8 cellular contexts compared by ENCODE assay signal in the genomic region with DNA sequence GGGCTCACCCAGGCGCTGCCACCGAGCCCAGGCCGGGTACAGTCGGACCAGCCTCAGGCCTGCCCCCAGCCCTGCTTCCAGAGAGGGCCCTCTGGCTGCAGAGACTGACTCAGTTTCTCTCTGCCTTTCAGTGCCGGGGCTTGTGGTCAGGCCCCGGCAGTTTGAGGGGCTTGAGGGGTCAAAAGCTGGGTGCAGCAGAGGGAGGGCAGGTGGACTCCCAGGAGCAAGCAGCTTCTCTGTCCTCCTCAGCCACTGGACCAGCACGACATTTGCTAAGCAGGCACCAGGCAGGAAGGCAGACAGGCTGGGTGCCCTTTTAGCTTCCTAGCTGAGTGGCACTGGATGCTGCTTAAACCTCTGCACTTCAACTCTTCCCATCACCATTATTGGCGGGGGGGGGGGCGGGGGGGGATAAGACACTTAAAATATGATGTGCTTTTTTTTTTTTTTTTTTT.
A peak's percentile ranks its signal among the peaks of the same experiment; 100 is the strongest.
DNase-seq lines count a peak whose midpoint lies in the region; TF ChIP-seq lines count a peak whose summit lies in the region.
"Had no signal": no experiment of that assay in that cellular context is flagged by ENCODE, and none has a peak within 500 bp of the region (broad histone marks: within the 10 kb centered on the region; RNA-seq: fewer than 3 reads in every experiment).

No MANE protein-coding gene starts in this region.

- TF ChIP-seq CTCF in GM12864 (IDR thresholded peaks at IDR 0.05; ENCODE audit: low read depth, low read length, missing control alignments): no peak
- TF ChIP-seq CTCF in fibroblast of the aortic adventitia (IDR thresholded peaks at IDR 0.05; ENCODE audit: insufficient read depth, low read length): no peak

- H3K4me1 ChIP-seq in SJSA1 (replicated peaks) (peaks cover 20% of the 10 kb centered on the region), skeletal muscle tissue (ENCODE audit: control insufficient read depth in 3 of 3, insufficient read depth in 3 of 3, low read length in 3 of 3) (peaks cover 54 to 74% (median 60%) of the 10 kb centered on the region in 3 donors)

- H3K9me3 ChIP-seq in SJSA1 (replicated peaks): no peaks in the 10 kb centered on the region
- H3K9me3 ChIP-seq in skeletal muscle tissue (ENCODE audit: control insufficient read depth in 3 of 3, low read length in 3 of 3): no peaks in the 10 kb centered on the region

- H3K4me3 ChIP-seq in GM12864 (ENCODE audit: low read depth, low read length) (peak overlapping the region; percentile 65), SJSA1 (peak overlapping the region; percentile 48), fibroblast of the aortic adventitia (ENCODE audit: low read depth, low read length) (peak overlapping the region; percentile 78), skeletal muscle tissue (ENCODE audit: low read length in 3 of 3) (peak overlapping the region; percentile 48 to 65 (median 63))

- DNase-seq in GM12864 (ENCODE audit: low read depth) (no peak), SJSA1 (ENCODE audit: low read depth in 1 of 2, low spot score in 2 of 2) (no peak), fibroblast of the aortic adventitia (ENCODE audit: low read depth) (no peak), amygdala (lab: John Stamatoyannopoulos, UW) (no peak), posterior cingulate gyrus (no peak), globus pallidus (ENCODE audit: low spot score) (no peak)
- DNase-seq: MM.1S had no signal

- intact Hi-C loops in posterior cingulate gyrus (cut with DNase I): no loop called here

- H3K36me3 ChIP-seq in SJSA1 (peaks cover 38% of the 10 kb centered on the region), skeletal muscle tissue (ENCODE audit: control insufficient read depth in 3 of 3, insufficient read depth in 3 of 3, low read length in 3 of 3) (peaks cover 15 to 23% (median 19%) of the 10 kb centered on the region in 3 donors)

- H3K27ac ChIP-seq in SJSA1 (peak overlapping the region; percentile 82), skeletal muscle tissue (ENCODE audit: low read depth, low read length) (peak overlapping the region; percentile 92)

- H3K27me3 ChIP-seq in SJSA1 (replicated peaks) (no peaks in the 10 kb centered on the region), skeletal muscle tissue (ENCODE audit: control insufficient read depth in 3 of 3, insufficient read depth in 3 of 3, low read length in 3 of 3) (no peaks in the 10 kb centered on the region)

- H3K9ac ChIP-seq in skeletal muscle tissue (ENCODE audit: low read depth in 1 of 3, low read length in 3 of 3): peak overlapping the region; percentile 51 to 85 (median 59)
